Comparison of ENCODE assay signal across 24 cellular contexts in genomic region chr9:33972698-33973097, GRCh38.
DNase-seq lines count a peak whose midpoint lies in the region; ATAC-seq, FAIRE-seq and TF ChIP-seq lines count a peak whose summit lies in the region.
"Had no signal": no experiment of that assay in that cellular context is flagged by ENCODE, and none has a peak within 500 bp of the region (broad histone marks: within the 10 kb centered on the region; RNA-seq: fewer than 3 reads in every experiment).

No MANE protein-coding gene starts in this region.

- H3K36me3 Mint-ChIP-seq in T-helper 17 cell (ENCODE audit: low read depth) = peaks cover 5% of the 10 kb centered on the region
- peaks cover 30% of the 10 kb centered on the region for H3K36me3 Mint-ChIP-seq in neural progenitor cell

- ATAC-seq in Right ventricle myocardium superior (ENCODE audit: poor library complexity) (peak; percentile 68), T-helper 17 cell (no peak), K562 (no peak), HG03520 (IDR thresholded peaks at IDR 0.05; ENCODE audit: unreplicated experiment) (no peak), HG03280 (IDR thresholded peaks at IDR 0.05; ENCODE audit: unreplicated experiment) (no peak)
- ATAC-seq: GM23338, HepG2 had no signal

- H3K4me2 ChIP-seq in K562 (ENCODE audit: insufficient read depth, low read length) = no peak overlapping the region
- H3K4me2 ChIP-seq in neural progenitor cell = peak overlapping the region; percentile 8
- H3K4me2 ChIP-seq: GM23338 had no signal

- H3F3A ChIP-seq in neural progenitor cell (ENCODE audit: low read depth) = peaks cover 12% of the 10 kb centered on the region

- no peak for DNase-seq in Right ventricle myocardium superior
- DNase-seq in left ventricle myocardium inferior = no peak
- DNase-seq in T-helper 17 cell = no peak
- no peak for DNase-seq in K562 (ENCODE audit: extremely low read depth in 1 of 4, low spot score in 3 of 4)
- DNase-seq in neural progenitor cell (ENCODE audit: low spot score) = no peak
- DNase-seq: ACHN; BE2C; C1 segment of cervical spinal cord; CD4-positive, CD25-positive, alpha-beta regulatory T cell; CD8-positive, alpha-beta memory T cell; COR-L47; DMS 273 treated with DMSO at 0.1 percent for 48 hours; DMS53; HCEC 1CT had no signal

- peaks cover 2% of the 10 kb centered on the region for H3K4me1 Mint-ChIP-seq in T-helper 17 cell
- H3K4me1 Mint-ChIP-seq in neural progenitor cell = no peaks in the 10 kb centered on the region
- H3K4me1 Mint-ChIP-seq: GM23338, IgD-negative memory B cell had no signal

- 92% methylated on average over 2 of the region's 2 CpGs for WGBS in K562 (ENCODE audit: insufficient coverage, low coverage, missing lambda C conversion rate)

- H3K9me3 ChIP-seq in left ventricle myocardium inferior (replicated peaks) (no peaks in the 10 kb centered on the region), T-helper 17 cell (ENCODE audit: control insufficient read depth, low read length, poor library complexity, severe bottlenecking) (no peaks in the 10 kb centered on the region), K562 (replicated peaks; ENCODE audit: control insufficient read depth, insufficient read depth, low read depth, low read length) (no peaks in the 10 kb centered on the region), neural progenitor cell (ENCODE audit: low read depth) (no peaks in the 10 kb centered on the region)
- H3K9me3 ChIP-seq: BE2C had no signal

- intact Hi-C loops in Right ventricle myocardium superior (cut with DNase I) = no loop called here
- intact Hi-C loops in left ventricle myocardium inferior (cut with micrococcal nuclease) = loop anchor here (10.0 kb wide), 1 partner anchor 92 kb away; no protein-coding TSS in a partner anchor
- intact Hi-C loops in K562 (cut with micrococcal nuclease) = no loop called here

- no peaks in the 10 kb centered on the region for H3K9me3 Mint-ChIP-seq in neural progenitor cell
- H3K9me3 Mint-ChIP-seq: CD4-positive, CD25-positive, alpha-beta regulatory T cell; CD8-positive, alpha-beta memory T cell; GM23338; IgD-negative memory B cell had no signal

- H3K27me3 ChIP-seq in left ventricle myocardium inferior (ENCODE audit: low read depth) (no peaks in the 10 kb centered on the region), K562 (ENCODE audit: control insufficient read depth in 2 of 2, insufficient read depth in 2 of 2, low read length in 2 of 2) (no peaks in the 10 kb centered on the region), neural progenitor cell (no peaks in the 10 kb centered on the region)
- H3K27me3 ChIP-seq: BE2C had no signal

- FAIRE-seq in K562 (lab: Jason Lieb, UNC) = no peak
- FAIRE-seq: A204.1, G401.6, GM12891, GM19239, H54, HepG2 had no signal

- H3K79me2 ChIP-seq in K562 (ENCODE audit: control insufficient read depth, insufficient read depth, low read length) = no peaks in the 10 kb centered on the region
- no peaks in the 10 kb centered on the region for H3K79me2 ChIP-seq in neural progenitor cell (ENCODE audit: low read depth)

- no peaks in the 10 kb centered on the region for H3K9me1 ChIP-seq in K562 (ENCODE audit: control insufficient read depth, insufficient read depth, low read length)

- H3K27ac ChIP-seq in left ventricle myocardium inferior (replicated peaks) (no peak overlapping the region), K562 (ENCODE audit: extremely low read depth, low read depth, low read length) (no peak overlapping the region), neural progenitor cell (peak overlapping the region; percentile 4)

- in situ Hi-C loops in K562 (cut with MboI) = no loop called here

- TF ChIP-seq EP300 in K562 (IDR thresholded peaks at IDR 0.05; ENCODE audit: low read length) = no peak

- CTCF ChIA-PET in K562 (lab: Yijun Ruan, JAX; ENCODE audit: low intra/inter-chr PET ratio) = no interaction called here

- no peak overlapping the region for H3K4me3 ChIP-seq in left ventricle myocardium inferior
- no peak overlapping the region for H3K4me3 ChIP-seq in K562
- H3K4me3 ChIP-seq in neural progenitor cell = no peak overlapping the region
- H3K4me3 ChIP-seq: GM23338 had no signal

- peaks cover 6% of the 10 kb centered on the region for H3K4me1 ChIP-seq in left ventricle myocardium inferior
- H3K4me1 ChIP-seq in K562 (replicated peaks in 1 of 2; ENCODE audit: control insufficient read depth in 2 of 2, insufficient read depth in 2 of 2, low read length in 2 of 2) = no peaks in the 10 kb centered on the region
- peaks cover 17% of the 10 kb centered on the region for H3K4me1 ChIP-seq in neural progenitor cell
- H3K4me1 ChIP-seq: BE2C had no signal

- H3K27me3 Mint-ChIP-seq in T-helper 17 cell (no peaks in the 10 kb centered on the region), neural progenitor cell (ENCODE audit: insufficient read depth, low read depth) (peaks cover 2% of the 10 kb centered on the region)
- H3K27me3 Mint-ChIP-seq: CD4-positive, CD25-positive, alpha-beta regulatory T cell; CD8-positive, alpha-beta memory T cell; IgD-negative memory B cell had no signal

- H3K9ac ChIP-seq in K562 (ENCODE audit: insufficient read depth in 1 of 2, low read depth in 2 of 2, low read length in 2 of 2) = no peak overlapping the region
- no peak overlapping the region for H3K9ac ChIP-seq in neural progenitor cell

- H3K36me3 ChIP-seq in left ventricle myocardium inferior (peaks cover 46% of the 10 kb centered on the region), K562 (ENCODE audit: control insufficient read depth, insufficient read depth, low read length) (peaks cover 59% of the 10 kb centered on the region), neural progenitor cell (peaks cover 4% of the 10 kb centered on the region)

- TF ChIP-seq CTCF in left ventricle myocardium inferior (IDR thresholded peaks at IDR 0.05; ENCODE audit: borderline replicate concordance) (no peak), K562 (IDR thresholded peaks at IDR 0.05 in 2 of 3, conservative IDR thresholded peaks at IDR 0.05 in 1 of 3; ENCODE audit: insufficient read depth in 2 of 3, low read depth in 1 of 3, low read length in 3 of 3) (no peak), neural progenitor cell (IDR thresholded peaks at IDR 0.05) (no peak)

- no peak for TF ChIP-seq POLR2A in K562 (conservative IDR thresholded peaks at IDR 0.05)

- H2AFZ ChIP-seq in K562 (ENCODE audit: low read depth, low read length) (no peak overlapping the region), neural progenitor cell (replicated peaks) (no peak overlapping the region)
- H2AFZ ChIP-seq: GM23338 had no signal

- POLR2A ChIA-PET in K562 (lab: Yijun Ruan, JAX) = no interaction called here

- no peaks in the 10 kb centered on the region for H4K20me1 ChIP-seq in K562 (replicated peaks; ENCODE audit: control insufficient read depth, insufficient read depth, low read length)
- no peaks in the 10 kb centered on the region for H4K20me1 ChIP-seq in neural progenitor cell (ENCODE audit: low read depth)

- H3K27ac Mint-ChIP-seq in T-helper 17 cell (peak overlapping the region; percentile 49), neural progenitor cell (no peak overlapping the region)
- H3K27ac Mint-ChIP-seq: CD8-positive, alpha-beta memory T cell; GM23338; IgD-negative memory B cell had no signal

- TF ChIP-seq RAD21 in K562 (CRISPR knock-in tag; conservative IDR thresholded peaks at IDR 0.05 in 1 of 2, IDR thresholded peaks at IDR 0.05 in 1 of 2) = no peak

- H3K4me3 Mint-ChIP-seq in T-helper 17 cell (no peak overlapping the region), neural progenitor cell (no peak overlapping the region)
- H3K4me3 Mint-ChIP-seq: CD4-positive, CD25-positive, alpha-beta regulatory T cell; CD8-positive, alpha-beta memory T cell; GM23338; IgD-negative memory B cell had no signal

- BruUV-seq in K562 (replicated peaks; lab: Mats Ljungman, UMichigan) = no TSS peak

TF ChIP-seq in K562, 482 proteins besides CTCF, POLR2A, EP300 and RAD21:
- peak; percentile 16; the same call in 1 of the 2 replicates for TF ChIP-seq RFX1 (IDR thresholded peaks at IDR 0.05)
- TF ChIP-seq PURB (CRISPR knock-in tag; IDR thresholded peaks at IDR 0.05; ENCODE audit: low read depth) = no peak
